In genomic region chr20:40689100-40689942, GRCh38 we compare ENCODE assay signal across 8 cellular contexts. TPM values are rescaled to one million over a fixed set of nuclear protein-coding genes. Genes with fewer than 3 reads are reported as not detected.
DNase-seq lines count a peak whose midpoint lies in the region; ATAC-seq, FAIRE-seq and TF ChIP-seq lines count a peak whose summit lies in the region.

Gene MAFB, minus strand, starts transcription at chr20:40689236. Its CDS starts 386 bp downstream, at chr20:40688850.

- TF ChIP-seq CTCF in A549 (IDR thresholded peaks at IDR 0.05) = no peak
- TF ChIP-seq CTCF in GM13976 (IDR thresholded peaks at IDR 0.05; ENCODE audit: borderline replicate concordance, control extremely low read depth, extremely low read depth, insufficient read depth, missing control alignments) = no peak
- no peak for TF ChIP-seq CTCF in GM12878 (IDR thresholded peaks at IDR 0.05 in 2 of 3, conservative IDR thresholded peaks at IDR 0.05 in 1 of 3; ENCODE audit: control insufficient read depth in 2 of 3, extremely low read depth in 1 of 3, insufficient read depth in 1 of 3, low read depth in 3 of 3, low read length in 3 of 3)
- TF ChIP-seq CTCF in hepatocyte (IDR thresholded peaks at IDR 0.05; ENCODE audit: poor library complexity) = no peak
- peak in 1 of 4 experiments; percentile 18 for TF ChIP-seq CTCF in prostate gland (IDR thresholded peaks at IDR 0.05)

- TF ChIP-seq RAD21 in A549 (conservative IDR thresholded peaks at IDR 0.05 in 1 of 2, IDR thresholded peaks at IDR 0.05 in 1 of 2) (no peak), GM12878 (IDR thresholded peaks at IDR 0.05; ENCODE audit: insufficient read depth, low read depth, low read length) (no peak)

- H3K79me2 ChIP-seq in GM12878 (ENCODE audit: control insufficient read depth, insufficient read depth, low read length) (no peaks in the 10 kb centered on the region), hepatocyte (no peaks in the 10 kb centered on the region)

- H3K9me2 ChIP-seq in hepatocyte (replicated peaks; ENCODE audit: insufficient read depth) = no peaks in the 10 kb centered on the region

- TF ChIP-seq EP300 in A549 (IDR thresholded peaks at IDR 0.05) = no peak
- TF ChIP-seq EP300 in GM12878 (IDR thresholded peaks at IDR 0.05; ENCODE audit: borderline replicate concordance in 1 of 2, control insufficient read depth in 1 of 2, low read depth in 2 of 2, low read length in 2 of 2) = no peak

- BruUV-seq in GM12878 (replicated peaks; lab: Mats Ljungman, UMichigan) = no TSS peak

- CTCF ChIA-PET in A549 (lab: Yijun Ruan, JAX) = interaction anchor here (0.6 to 3.5 kb wide), 29 partner anchors 9 to 1640 kb away, joined by 3 to 17 read pairs (median 4); no protein-coding TSS in a partner anchor
- CTCF ChIA-PET in GM12878 (lab: Yijun Ruan, JAX) = interaction anchor here (0.7 to 1.2 kb wide), 3 partner anchors 20 to 529 kb away, joined by 3 read pairs; no protein-coding TSS in a partner anchor

- TF ChIP-seq POLR2A in A549 (IDR thresholded peaks at IDR 0.05; ENCODE audit: low read length) = 0 out of 2 replicates have a peak, but pooled peaks have one; percentile 7
- TF ChIP-seq POLR2A in GM12878 (IDR thresholded peaks at IDR 0.05; ENCODE audit: low read depth, low read length) = peak; percentile 83
- peak; percentile 96 for TF ChIP-seq POLR2A in prostate gland (IDR thresholded peaks at IDR 0.05)

- RAD21 ChIA-PET in GM12878 (lab: Charles Lee; ENCODE audit: unreplicated experiment) = no interaction called here

- SMC1A ChIA-PET in GM12878 (lab: Charles Lee; ENCODE audit: uncharacterized antibody, unreplicated experiment) = no interaction called here

- H2AFZ ChIP-seq in GM12878 (ENCODE audit: control insufficient read depth, low read depth, low read length) (peak within 1 kb of the TSS; percentile 25), hepatocyte (peak within 1 kb of the TSS; percentile 97)

- H3K4me2 ChIP-seq in A549 (peak within 1 kb of the TSS; percentile 99), GM12878 (ENCODE audit: control insufficient read depth, insufficient read depth) (peak within 1 kb of the TSS; percentile 89), hepatocyte (peak within 1 kb of the TSS; percentile 98)

- peak; percentile 27 to 44 for DNase-seq in A549 (ENCODE audit: low read depth in 1 of 2, low spot score in 1 of 2)
- peak; percentile 81 for DNase-seq in GM13976 (ENCODE audit: low spot score)
- peak; percentile 69 for DNase-seq in NOMO-1 treated with dmso at 0.1 percent for 144 hours (lab: John Stamatoyannopoulos, UW; ENCODE audit: unreplicated experiment)
- DNase-seq in GM12878 (ENCODE audit: low read depth, low spot score) = no peak
- DNase-seq in hepatocyte (ENCODE audit: low spot score) = peak; percentile 96
- DNase-seq in prostate gland (ENCODE audit: low spot score) = peak; percentile 95
- DNase-seq in SKM-1 (lab: John Stamatoyannopoulos, UW; ENCODE audit: unreplicated experiment) = no peak

- FAIRE-seq in A549 (lab: Jason Lieb, UNC) (no peak), GM12878 (lab: Jason Lieb, UNC) (no peak)

- intact Hi-C loops in GM12878 (cut with micrococcal nuclease; ENCODE audit: unreplicated experiment) = no loop called here
- intact Hi-C loops in prostate gland (cut with DNase I) = loop anchor here (5.0 kb wide), 1 partner anchor 802 kb away; no protein-coding TSS in a partner anchor

- no peak within 1 kb of the TSS for H3K9ac ChIP-seq in GM12878 (ENCODE audit: control insufficient read depth, insufficient read depth, low read length)

- no peaks in the 10 kb centered on the region for H3K36me3 ChIP-seq in GM12878 (ENCODE audit: control insufficient read depth in 2 of 2, insufficient read depth in 2 of 2, low read length in 1 of 2)
- no peaks in the 10 kb centered on the region for H3K36me3 ChIP-seq in hepatocyte (replicated peaks; ENCODE audit: insufficient read depth, low read depth)
- no peaks in the 10 kb centered on the region for H3K36me3 ChIP-seq in prostate gland

- 10% methylated on average over 9 of the region's 85 CpGs for WGBS in A549 (ENCODE audit: missing lambda C conversion rate)
- under 1% methylated on average over 56 of the region's 85 CpGs for WGBS in GM12878 (ENCODE audit: insufficient coverage, insufficient replicate concordance, low lambda C conversion rate, missing lambda C conversion rate)
- 1% methylated on average over 39 of the region's 85 CpGs for WGBS in hepatocyte (ENCODE audit: low lambda C conversion rate, missing lambda C conversion rate)
- WGBS in prostate gland = under 1% methylated on average over 64 of the region's 85 CpGs

- H3K9me3 ChIP-seq in A549 = no peaks in the 10 kb centered on the region
- no peaks in the 10 kb centered on the region; the same call in 2 of the 3 replicates for H3K9me3 ChIP-seq in GM12878 (replicated peaks; ENCODE audit: control insufficient read depth, insufficient read depth, low read length)
- no peaks in the 10 kb centered on the region for H3K9me3 ChIP-seq in hepatocyte (ENCODE audit: low read depth)
- H3K9me3 ChIP-seq in prostate gland = no peaks in the 10 kb centered on the region

- ATAC-seq in A549 = peak; percentile 56 to 75
- peak; percentile 41 for ATAC-seq in HG03354 (IDR thresholded peaks at IDR 0.05; ENCODE audit: poor library complexity, severe bottlenecking, unreplicated experiment)
- peak; percentile 53 for ATAC-seq in GM12878

- H3K4me3 ChIP-seq in A549 = peak within 1 kb of the TSS; percentile 48
- H3K4me3 ChIP-seq in GM12878 = peak within 1 kb of the TSS; percentile 55; the same call in 1 of the 2 replicates
- H3K4me3 ChIP-seq in hepatocyte = peak within 1 kb of the TSS; percentile 62
- H3K4me3 ChIP-seq in prostate gland = peak within 1 kb of the TSS; percentile 67 to 74

- H3K27me3 ChIP-seq in GM12878 (replicated peaks in 1 of 2; ENCODE audit: control insufficient read depth in 2 of 2, insufficient read depth in 2 of 2, low read length in 1 of 2) = peaks cover 25 to 36% of the 10 kb centered on the region in 2 experiments
- H3K27me3 ChIP-seq in hepatocyte = peaks cover 72% of the 10 kb centered on the region
- no peaks in the 10 kb centered on the region for H3K27me3 ChIP-seq in prostate gland (replicated peaks; ENCODE audit: insufficient read depth)

- H3K4me1 ChIP-seq in A549 = no peaks in the 10 kb centered on the region
- no peaks in the 10 kb centered on the region for H3K4me1 ChIP-seq in GM12878 (ENCODE audit: control insufficient read depth, insufficient read depth, low read length)
- H3K4me1 ChIP-seq in hepatocyte (ENCODE audit: insufficient read depth) = peaks cover 19% of the 10 kb centered on the region
- no peaks in the 10 kb centered on the region for H3K4me1 ChIP-seq in prostate gland (replicated peaks)

- H4K20me1 ChIP-seq in GM12878 (ENCODE audit: control insufficient read depth, insufficient read depth) = no peaks in the 10 kb centered on the region; the same call in 1 of the 2 replicates
- H4K20me1 ChIP-seq in hepatocyte (ENCODE audit: insufficient read depth, poor library complexity, severe bottlenecking) = peaks cover 3% of the 10 kb centered on the region

- H3K27ac ChIP-seq in A549 = peak within 1 kb of the TSS; percentile 35 to 76; a peak in 3 of 6 replicates
- H3K27ac ChIP-seq in GM12878 (ENCODE audit: control insufficient read depth, insufficient read depth) = no peak within 1 kb of the TSS
- peak within 1 kb of the TSS; percentile 95 for H3K27ac ChIP-seq in hepatocyte
- peak within 1 kb of the TSS; percentile 94 to 96 for H3K27ac ChIP-seq in prostate gland

- POLR2A ChIA-PET in A549 (lab: Yijun Ruan, JAX) = no interaction called here
- POLR2A ChIA-PET in GM12878 (lab: Charles Lee) = no interaction called here

- in situ Hi-C loops in GM13976 (cut with MboI; ENCODE audit: low sequenced_read_pairs, unreplicated experiment) = loop anchor here (10.0 to 25.0 kb wide), 4 partner anchors 427 to 1427 kb away; no protein-coding TSS in a partner anchor
- in situ Hi-C loops in GM12878 (cut with MboI) = no loop called here

TF ChIP-seq in A549, 52 proteins besides CTCF, POLR2A, EP300 and RAD21 (continues in another document):
- TF ChIP-seq ZC3H11A (IDR thresholded peaks at IDR 0.05) = no peak

TF ChIP-seq in GM12878, 131 proteins besides CTCF, POLR2A, EP300 and RAD21 (continues in another document):
- peak; percentile 31 for TF ChIP-seq USF1 (IDR thresholded peaks at IDR 0.05; ENCODE audit: borderline replicate concordance, extremely low read length, insufficient read depth, low read depth, low read length)

RNA-seq across cellular contexts. Expression of gene MAFB, which starts in this region (rescaled TPM):
- polyA plus RNA-seq in A549 (2011; rRNA removed) (0.04 TPM in 1 of 2 replicates, not detected in the other), A549 (2017; fragmentation: RNase III; extraction: RNeasy Plus Mini Kit Qiagen cat#74134 plus additional on column Dnase treatment) (not detected in 3 replicates), GM12878 (2011; rRNA removed) (0.01 TPM in 1 of 2 replicates, not detected in the other), GM12878 (2014; fragmentation: Illumina TruSeq; extraction: Trizol) (0.01 TPM in 1 of 2 replicates, not detected in the other), GM12878 (2014; fragmentation: Nextera tagmentation; extraction: Ambion mirVana) (not detected), GM12878 (2014; rRNA removed) (not detected in 2 replicates), GM12878 (2016; fragmentation: Nextera tagmentation; extraction: Ambion mirVana) (under 1 TPM in 1 of 2 experiments, not detected in 1; 0.08 TPM), hepatocyte (4.1 and 5.7 TPM in 2 replicates)
- 0.01 TPM in 1 of 2 replicates, not detected in the other for polyA plus RNA-seq in A549 (2012; cell fraction: cytosol; rRNA removed)
- 0.02 and 0.04 TPM in 2 replicates for polyA plus RNA-seq in A549 (2012; cell fraction: nucleus; rRNA removed)
- polyA minus RNA-seq in A549 (2011; rRNA and poly(A)+ RNA removed) = not detected in 2 replicates
- total RNA-seq in GM12878 (2013; cell fraction: nucleolus; rRNA removed) = 0.17 TPM in 1 of 2 replicates, not detected in the other
- total RNA-seq in GM12878 (2014; rRNA removed) (not detected in 2 replicates), GM12878 (2014; rRNA removed; fragmentation: Illumina TruSeq; extraction: Trizol) (not detected in 2 replicates), GM12878 (2021) (not detected in 2 replicates), hepatocyte (3.4 and 3.7 TPM in 2 replicates), prostate gland (10 to 100 TPM; 34.0 to 49.5 TPM)
- not detected for polyA plus RNA-seq in GM12878 (2011; ENCODE audit: low read depth)
- polyA plus RNA-seq in GM12878 (2011; cell fraction: cytosol; rRNA removed) = not detected in 2 replicates
- 0.03 TPM in 1 of 2 replicates, not detected in the other for polyA plus RNA-seq in GM12878 (2011; cell fraction: nucleus; rRNA removed)
- 0.03 TPM in 1 of 2 replicates, not detected in the other for polyA plus RNA-seq in GM12878 (2012)
- 0.10 TPM in 1 of 2 replicates, not detected in the other for polyA minus RNA-seq in GM12878 (2011; rRNA and poly(A)+ RNA removed)
- not detected in 2 replicates for polyA minus RNA-seq in GM12878 (2011; cell fraction: cytosol; rRNA and poly(A)+ RNA removed)
- polyA minus RNA-seq in GM12878 (2011; cell fraction: nucleus; rRNA and poly(A)+ RNA removed) = 0.10 TPM in 1 of 2 replicates, not detected in the other

Comparison
In these comparisons a context has a peak if more than half of its experiments do, and no peak if none do; other contexts are left out.
1. Peak in DNase-seq, ATAC-seq, H3K4me3 ChIP-seq, H3K27ac ChIP-seq and H3K4me2 ChIP-seq in A549; RNA of the gene not detected or under 1 TPM.
2. Peak in ATAC-seq, H3K4me3 ChIP-seq and H3K4me2 ChIP-seq in GM12878; RNA of the gene not detected or under 1 TPM.
3. DNase-seq: peak in GM13976 (single experiment), NOMO-1 treated with dmso at 0.1 percent for 144 hours (single experiment), hepatocyte (single experiment) and prostate gland (single experiment); none in GM12878 (single experiment) and SKM-1 (single experiment).
4. POLR2A ChIP-seq: peak in every context shown above with its lines; median percentile 96 in prostate gland; 83 in GM12878; 7 in A549.
5. Of the 24 proteins assayed by ChIP-seq in both GM12878 and A549: peak only in GM12878: none; only in A549: none; in both: POLR2A; in neither: 23.
6. Peak in every context shown above with its lines, with median percentiles within 50 percentile points of each other: ATAC-seq, H3K4me2 ChIP-seq and H3K4me3 ChIP-seq.